In genomic region chr2:99154643-99155536, GRCh38 we compare ENCODE assay signal across 8 cellular contexts. TPM values are rescaled to one million over a fixed set of nuclear protein-coding genes. Genes with fewer than 3 reads are reported as not detected.
DNase-seq lines count a peak whose midpoint lies in the region; ATAC-seq and TF ChIP-seq lines count a peak whose summit lies in the region.

Gene LIPT1 (plus strand): TSS chr2:99154967. CDS start chr2:99161958, 6,991 bp downstream.
Gene TSGA10 (minus strand): TSS chr2:99154942. CDS start chr2:99109439, 45,503 bp downstream.

- peaks cover 17% of the 10 kb centered on the region for H3K4me1 ChIP-seq in OCI-LY3 (ENCODE audit: low read length)

- ATAC-seq in GM21528 (IDR thresholded peaks at IDR 0.05; ENCODE audit: low FRiP score, unreplicated experiment), result peak; percentile 96

- peak within 1 kb of the TSS; percentile 97 for H3K4me2 ChIP-seq in OCI-LY3 (ENCODE audit: low read length)

- H3K9me3 ChIP-seq in OCI-LY3 (ENCODE audit: insufficient read depth, low read length), result no peaks in the 10 kb centered on the region

- peak within 1 kb of the TSS; percentile 93 for H3K4me3 ChIP-seq in OCI-LY3 (ENCODE audit: low read length)
- H3K4me3 ChIP-seq in epithelial cell of proximal tubule (ENCODE audit: low read depth, low read length), result peak within 1 kb of the TSS; percentile 74

- H3K79me2 ChIP-seq in OCI-LY3 (ENCODE audit: low read length), result peaks cover 19% of the 10 kb centered on the region

- TF ChIP-seq CTCF in OCI-LY3 (IDR thresholded peaks at IDR 0.05; ENCODE audit: low read depth, low read length), result peak; percentile 29
- TF ChIP-seq CTCF in epithelial cell of proximal tubule (conservative IDR thresholded peaks at IDR 0.05; ENCODE audit: low read depth, low read length), result peak; percentile 31

- H4K20me1 ChIP-seq in OCI-LY3 (ENCODE audit: insufficient read depth, low read length), result no peaks in the 10 kb centered on the region

- H3K27me3 ChIP-seq in OCI-LY3 (ENCODE audit: low read depth, low read length), result no peaks in the 10 kb centered on the region

- peak within 1 kb of the TSS; percentile 71 for H3K27ac ChIP-seq in OCI-LY3 (ENCODE audit: low read length)

- peak within 1 kb of the TSS; percentile 96 for H2AFZ ChIP-seq in OCI-LY3 (ENCODE audit: low read depth, low read length)

- peaks cover 8% of the 10 kb centered on the region for H3K36me3 ChIP-seq in OCI-LY3 (replicated peaks; ENCODE audit: low read depth, low read length)

- H3K9ac ChIP-seq in OCI-LY3 (ENCODE audit: low read length), result peak within 1 kb of the TSS; percentile 89

- DNase-seq in DMS153 (lab: John Stamatoyannopoulos, UW) (peak; percentile 87), HuH-7.5 (ENCODE audit: low spot score) (peak; percentile 91), activated T-cell treated with anti-CD3 and anti-CD28 coated beads for 48 hours (ENCODE audit: low read depth) (peak; percentile 88), epithelial cell of proximal tubule (ENCODE audit: low read depth) (peak; percentile 51), mucosa of gallbladder (ENCODE audit: low spot score) (peak; percentile 93)
- peak; percentile 85 to 89 for DNase-seq in stimulated activated CD8-positive, alpha-beta memory T cell treated with anti-CD3 and anti-CD28 coated beads, Interleukin-4, amount 100 ng/mL, for 4 hours (ENCODE audit: low read depth in 2 of 2, low spot score in 1 of 2)

RNA-seq across cellular contexts. Expression of gene LIPT1, which starts in this region (rescaled TPM):
- total RNA-seq in epithelial cell of proximal tubule (3.9 and 11.8 TPM in 2 replicates), mucosa of gallbladder (6.5 TPM)

RNA-seq across cellular contexts. Expression of gene TSGA10, which starts in this region (rescaled TPM):
- total RNA-seq in epithelial cell of proximal tubule, result 2.4 and 2.5 TPM in 2 replicates
- 9.3 TPM for total RNA-seq in mucosa of gallbladder

Comparison
In these comparisons a context has a peak if more than half of its experiments do, and no peak if none do; other contexts are left out.
1. Peak in every context shown above with its lines: DNase-seq, ATAC-seq, H3K4me3 ChIP-seq and H3K27ac ChIP-seq.